In genomic region chr2:17539596-17539992, GRCh38 we compare ENCODE assay signal across 8 cellular contexts. TPM values are rescaled to one million over a fixed set of nuclear protein-coding genes. Genes with fewer than 3 reads are reported as not detected.
A peak's percentile ranks its signal among the peaks of the same experiment; 100 is the strongest.
DNase-seq lines count a peak whose midpoint lies in the region; ATAC-seq and TF ChIP-seq lines count a peak whose summit lies in the region.

No MANE protein-coding gene starts in this region.

- no peak for TF ChIP-seq POLR2A in gastroesophageal sphincter (IDR thresholded peaks at IDR 0.05)

- H2BK12ac ChIP-seq in neuronal stem cell (ENCODE audit: low read length): no peak overlapping the region

- no peak overlapping the region for H4K91ac ChIP-seq in neuronal stem cell (ENCODE audit: low read depth, low read length, poor library complexity)

- no peaks in the 10 kb centered on the region for H3K9me3 ChIP-seq in SJSA1 (replicated peaks)
- H3K9me3 ChIP-seq in gastroesophageal sphincter: no peaks in the 10 kb centered on the region
- no peaks in the 10 kb centered on the region for H3K9me3 ChIP-seq in neuronal stem cell (replicated peaks in 1 of 2; ENCODE audit: control insufficient read depth in 2 of 2, insufficient read depth in 1 of 2, low read depth in 1 of 2, low read length in 2 of 2)

- no peak overlapping the region for H3K23ac ChIP-seq in neuronal stem cell (ENCODE audit: low read depth, low read length, poor library complexity)

- no peak overlapping the region for H2BK15ac ChIP-seq in neuronal stem cell (ENCODE audit: low read length)

- peak overlapping the region; percentile 88 for H2AFZ ChIP-seq in neuronal stem cell (ENCODE audit: low read length)

- H3K27me3 ChIP-seq in SJSA1 (replicated peaks) (peaks cover 30% of the 10 kb centered on the region), gastroesophageal sphincter (peaks cover 15% of the 10 kb centered on the region), neuronal stem cell (ENCODE audit: control insufficient read depth in 3 of 3, insufficient read depth in 3 of 3, low read depth in 1 of 3, low read length in 3 of 3) (peaks cover 0 to 70% (median 6%) of the 10 kb centered on the region in 3 experiments)

- no peak for TF ChIP-seq CTCF in gastroesophageal sphincter (IDR thresholded peaks at IDR 0.05)

- DNase-seq in DMS79 (lab: John Stamatoyannopoulos, UW) (peak; percentile 66), SJSA1 (ENCODE audit: low read depth in 1 of 2, low spot score in 2 of 2) (peak in 1 of 2 experiments; percentile 9), neuronal stem cell (ENCODE audit: low spot score) (no peak)
- no peak for DNase-seq in activated naive CD8-positive, alpha-beta T cell treated with anti-CD3 and anti-CD28 coated beads, Interleukin-2, amount 50 U/mL, for 24 hours
- no peak for DNase-seq in activated CD4-positive, CD25-positive, alpha-beta regulatory T cell treated with anti-CD3 and anti-CD28 coated beads, Interleukin-2, amount 50 U/mL, for 72 hours

- H3K4me1 ChIP-seq in SJSA1 (replicated peaks) (peaks cover 15% of the 10 kb centered on the region; the same call in 1 of the 2 replicates), gastroesophageal sphincter (peaks cover 0 to 41% (median 0%) of the 10 kb centered on the region in 3 donors), neuronal stem cell (ENCODE audit: control insufficient read depth in 2 of 2, insufficient read depth in 1 of 2, low read depth in 1 of 2, low read length in 2 of 2) (peaks cover 9 to 10% of the 10 kb centered on the region in 2 donors)

- H3K9ac ChIP-seq in neuronal stem cell (ENCODE audit: low read depth, low read length, poor library complexity): no peak overlapping the region

- no peak overlapping the region for H2BK120ac ChIP-seq in neuronal stem cell (ENCODE audit: low read depth, low read length)

- no peak overlapping the region for H3K27ac Mint-ChIP-seq in activated naive CD8-positive, alpha-beta T cell treated with anti-CD3 and anti-CD28 coated beads, Interleukin-2, amount 50 U/mL, for 24 hours

- WGBS in gastroesophageal sphincter (ENCODE audit: low coverage in 1 of 2), 2 donors: 0 to 4% methylated on average over 3 to 4 of the region's 8 CpGs
- WGBS in neuronal stem cell (ENCODE audit: extremely low coverage in 2 of 2, insufficient read length in 2 of 2, insufficient replicate concordance in 1 of 2), 2 donors: no CpG with 5 or more reads among the region's 8 CpGs

- H3K18ac ChIP-seq in neuronal stem cell (ENCODE audit: low read length): no peak overlapping the region

- peaks cover 65% of the 10 kb centered on the region for H3K27me3 Mint-ChIP-seq in activated naive CD8-positive, alpha-beta T cell treated with anti-CD3 and anti-CD28 coated beads, Interleukin-2, amount 50 U/mL, for 24 hours

- H2AK5ac ChIP-seq in neuronal stem cell (ENCODE audit: low read depth, low read length): no peak overlapping the region

- H3K36me3 ChIP-seq in SJSA1 (no peaks in the 10 kb centered on the region), gastroesophageal sphincter (no peaks in the 10 kb centered on the region), neuronal stem cell (replicated peaks in 1 of 2; ENCODE audit: control insufficient read depth in 2 of 2, insufficient read depth in 2 of 2, low read length in 2 of 2) (no peaks in the 10 kb centered on the region)

- no peak overlapping the region for H2BK5ac ChIP-seq in neuronal stem cell (ENCODE audit: low read length)

- H3K36me3 Mint-ChIP-seq in activated naive CD8-positive, alpha-beta T cell treated with anti-CD3 and anti-CD28 coated beads, Interleukin-2, amount 50 U/mL, for 24 hours (ENCODE audit: low read depth): peaks cover 3% of the 10 kb centered on the region

- no peak for ATAC-seq in gastroesophageal sphincter
- ATAC-seq in activated naive CD8-positive, alpha-beta T cell treated with anti-CD3 and anti-CD28 coated beads, Interleukin-2, amount 50 U/mL, for 24 hours: no peak
- no peak for ATAC-seq in HG02981 (IDR thresholded peaks at IDR 0.05; ENCODE audit: unreplicated experiment)
- no peak for ATAC-seq in HG03521 (IDR thresholded peaks at IDR 0.05; ENCODE audit: unreplicated experiment)

- TF ChIP-seq EP300 in gastroesophageal sphincter (IDR thresholded peaks at IDR 0.05): no peak

- no peaks in the 10 kb centered on the region for H3K79me1 ChIP-seq in neuronal stem cell (ENCODE audit: low read depth, low read length)

- H4K8ac ChIP-seq in neuronal stem cell (ENCODE audit: low read depth, low read length): no peak overlapping the region

- H3K9me3 Mint-ChIP-seq in activated naive CD8-positive, alpha-beta T cell treated with anti-CD3 and anti-CD28 coated beads, Interleukin-2, amount 50 U/mL, for 24 hours: peaks cover 10% of the 10 kb centered on the region

- H3K4me1 Mint-ChIP-seq in activated naive CD8-positive, alpha-beta T cell treated with anti-CD3 and anti-CD28 coated beads, Interleukin-2, amount 50 U/mL, for 24 hours: peaks cover 7% of the 10 kb centered on the region

- no peak overlapping the region for H3K4ac ChIP-seq in neuronal stem cell (ENCODE audit: low read length)

- peak overlapping the region; percentile 42 for H3K4me3 ChIP-seq in SJSA1
- peak overlapping the region; percentile 61 to 73 for H3K4me3 ChIP-seq in gastroesophageal sphincter
- peak overlapping the region; percentile 52 to 82 for H3K4me3 ChIP-seq in neuronal stem cell (ENCODE audit: low read length in 2 of 2)

- H3K4me2 ChIP-seq in neuronal stem cell (ENCODE audit: insufficient read depth, low read length, poor library complexity, severe bottlenecking): peak overlapping the region; percentile 81

- H3K4me3 Mint-ChIP-seq in activated naive CD8-positive, alpha-beta T cell treated with anti-CD3 and anti-CD28 coated beads, Interleukin-2, amount 50 U/mL, for 24 hours: no peak overlapping the region

- H3K14ac ChIP-seq in neuronal stem cell (ENCODE audit: low read length): no peak overlapping the region

- H3K27ac ChIP-seq in SJSA1 (0 out of 2 replicates have a peak overlapping the region, but pooled peaks have one; percentile 4), gastroesophageal sphincter (peak overlapping the region; percentile 79 to 87 (median 84)), neuronal stem cell (replicated peaks; ENCODE audit: low read length) (no peak overlapping the region)

RNA-seq across cellular contexts. Expression of gene VSNL1, which starts 0.9 kb away (rescaled TPM):
- 1.00 and 4.1 TPM in 2 replicates for total RNA-seq in SJSA1 (2014; rRNA removed; shearing (Covaris generic))
- 1 to 10 TPM in 1 of 4 donors, under 1 TPM in 3; 0.40 to 5.2 (median 0.76) TPM for total RNA-seq in gastroesophageal sphincter
- polyA plus RNA-seq in neuronal stem cell (2013, experiment 1 of 2): 1.9 TPM
- 2.3 TPM for polyA plus RNA-seq in neuronal stem cell (2013, experiment 2 of 2)

RNA-seq across cellular contexts. Expression of gene RAD51AP2, which starts 21.4 kb away (rescaled TPM):
- not detected in 2 replicates for total RNA-seq in SJSA1 (2014; rRNA removed; shearing (Covaris generic))
- total RNA-seq in gastroesophageal sphincter: under 1 TPM in 1 of 4 donors, not detected in 3; 0.13 TPM
- polyA plus RNA-seq in neuronal stem cell (2013, experiment 1 of 2): 0.20 TPM
- polyA plus RNA-seq in neuronal stem cell (2013, experiment 2 of 2): 0.17 TPM
